14 cellular contexts compared by ENCODE assay signal in the genomic region with DNA sequence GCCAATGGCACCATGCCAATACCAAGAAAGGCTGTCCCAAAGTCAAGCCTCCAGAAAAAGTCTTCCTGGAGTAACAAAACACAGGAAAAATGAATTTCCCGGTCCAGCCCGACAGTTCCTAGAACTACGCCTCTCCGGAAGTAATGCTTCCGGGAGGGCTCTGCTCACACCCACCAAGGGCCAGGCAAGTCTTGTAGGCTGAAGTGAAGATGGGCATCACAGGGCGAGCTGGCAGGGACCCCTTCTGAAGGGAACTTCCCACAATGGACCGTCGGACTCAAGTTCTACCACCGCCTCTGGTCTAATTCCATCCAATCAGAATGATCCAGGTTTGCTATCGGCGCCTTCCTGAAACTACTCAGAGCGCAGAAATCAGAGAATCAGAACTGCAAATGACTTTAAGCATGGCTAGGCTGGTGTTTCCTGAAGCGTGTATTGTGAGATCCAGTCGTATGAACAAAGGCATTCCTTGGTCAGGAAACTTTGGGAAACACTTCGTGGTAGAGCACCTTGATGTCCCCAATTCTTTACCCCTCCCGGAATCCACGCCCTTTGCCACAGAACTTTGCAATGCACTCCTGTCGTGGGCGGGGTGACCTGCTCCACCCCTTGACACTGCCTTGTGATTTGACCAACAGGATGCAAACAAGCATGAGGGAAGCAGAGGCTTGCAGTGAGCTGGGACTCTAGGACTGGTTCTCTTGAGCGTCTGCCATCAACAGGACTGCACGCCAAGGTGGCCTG.
DNase-seq lines count a peak whose midpoint lies in the region; ATAC-seq and TF ChIP-seq lines count a peak whose summit lies in the region.
"Had no signal": no experiment of that assay in that cellular context is flagged by ENCODE, and none has a peak within 500 bp of the region (broad histone marks: within the 10 kb centered on the region; RNA-seq: fewer than 3 reads in every experiment).

No MANE protein-coding gene starts in this region.

- no peak overlapping the region for H3K4ac ChIP-seq in neuronal stem cell (ENCODE audit: low read length)

- intact Hi-C loops in mammary epithelial cell (cut with micrococcal nuclease), result no loop called here

- TF ChIP-seq CTCF in glutamatergic neuron (IDR thresholded peaks at IDR 0.05; ENCODE audit: partially characterized antibody, unreplicated experiment), result no peak
- no peak for TF ChIP-seq CTCF in mammary epithelial cell (conservative IDR thresholded peaks at IDR 0.05 in 1 of 2, IDR thresholded peaks at IDR 0.05 in 1 of 2; ENCODE audit: extremely low read depth in 1 of 2, insufficient read depth in 1 of 2, low read depth in 1 of 2, low read length in 2 of 2)

- no peaks in the 10 kb centered on the region for H3K36me3 ChIP-seq in CD8-positive, alpha-beta memory T cell (ENCODE audit: insufficient read depth, low read length)
- no peaks in the 10 kb centered on the region for H3K36me3 ChIP-seq in KOPT-K1 (ENCODE audit: insufficient read depth, low read length)
- no peaks in the 10 kb centered on the region for H3K36me3 ChIP-seq in neuronal stem cell (replicated peaks in 1 of 2; ENCODE audit: control insufficient read depth in 2 of 2, insufficient read depth in 2 of 2, low read length in 2 of 2)
- no peaks in the 10 kb centered on the region for H3K36me3 ChIP-seq in mammary epithelial cell (ENCODE audit: insufficient read depth, low read length)
- H3K36me3 ChIP-seq: esophagus muscularis mucosa, ovary, transverse colon had no signal

- H3K27me3 ChIP-seq in CD8-positive, alpha-beta memory T cell (ENCODE audit: insufficient read depth, low read length, poor library complexity, severe bottlenecking), result no peaks in the 10 kb centered on the region
- H3K27me3 ChIP-seq in neuronal stem cell (ENCODE audit: control insufficient read depth in 3 of 3, insufficient read depth in 3 of 3, low read depth in 1 of 3, low read length in 3 of 3), result no peaks in the 10 kb centered on the region
- H3K27me3 ChIP-seq in mammary epithelial cell (ENCODE audit: insufficient read depth, low read length), result no peaks in the 10 kb centered on the region
- H3K27me3 ChIP-seq: esophagus muscularis mucosa, ovary, transverse colon had no signal

- peaks cover 0 to 9% (median 0%) of the 10 kb centered on the region in 3 donors for H3K36me3 Mint-ChIP-seq in CD8-positive, alpha-beta memory T cell
- no peaks in the 10 kb centered on the region for H3K36me3 Mint-ChIP-seq in glutamatergic neuron (ENCODE audit: unreplicated experiment)

- no peak overlapping the region for H3K9ac ChIP-seq in neuronal stem cell (ENCODE audit: low read depth, low read length, poor library complexity)
- H3K9ac ChIP-seq in mammary epithelial cell (ENCODE audit: insufficient read depth, low read length), result no peak overlapping the region

- H3K9me3 ChIP-seq in CD8-positive, alpha-beta memory T cell (ENCODE audit: low read length), result peaks cover 5% of the 10 kb centered on the region
- H3K9me3 ChIP-seq in KOPT-K1 (ENCODE audit: insufficient read depth, low read length, poor library complexity, severe bottlenecking) (peaks cover 16% of the 10 kb centered on the region), neuronal stem cell (replicated peaks in 1 of 2; ENCODE audit: control insufficient read depth in 2 of 2, insufficient read depth in 1 of 2, low read depth in 1 of 2, low read length in 2 of 2) (peaks cover 4 to 9% of the 10 kb centered on the region in 2 donors), mammary epithelial cell (replicated peaks; ENCODE audit: insufficient read depth, low read length) (peaks cover 4% of the 10 kb centered on the region)
- H3K9me3 ChIP-seq: ovary, transverse colon had no signal

- in situ Hi-C loops in mammary epithelial cell (cut with MboI; ENCODE audit: low sequenced_read_pairs in 2 of 2), result no loop called here

- peak overlapping the region; percentile 32 for H3K4me3 ChIP-seq in CD8-positive, alpha-beta memory T cell (ENCODE audit: low read length)
- H3K4me3 ChIP-seq in neuronal stem cell (ENCODE audit: low read length in 2 of 2), result no peak overlapping the region
- no peak overlapping the region for H3K4me3 ChIP-seq in mammary epithelial cell (replicated peaks in 1 of 3; ENCODE audit: insufficient read depth in 1 of 3, low read depth in 2 of 3, low read length in 3 of 3)
- H3K4me3 ChIP-seq: esophagus muscularis mucosa, ovary, PC-9, SK-N-MC, transverse colon had no signal

- BruUV-seq in mammary epithelial cell (replicated peaks; lab: Mats Ljungman, UMichigan), result no TSS peak

- CTCF ChIA-PET in CD8-positive, alpha-beta memory T cell (lab: Charles Lee), result no interaction called here
- CTCF ChIA-PET in mammary epithelial cell (lab: Charles Lee; ENCODE audit: low non-redundant PET), result no interaction called here

- dilution Hi-C loops in mammary epithelial cell (cut with HindIII; ENCODE audit: low sequenced_read_pairs), result loop anchor here (5.0 kb wide), 1 partner anchor 57 kb away; no protein-coding TSS in a partner anchor

- H2BK5ac ChIP-seq in neuronal stem cell (ENCODE audit: low read length), result no peak overlapping the region

- H3K14ac ChIP-seq in neuronal stem cell (ENCODE audit: low read length), result no peak overlapping the region

- peaks cover 12% of the 10 kb centered on the region for H3K4me1 ChIP-seq in CD8-positive, alpha-beta memory T cell (ENCODE audit: insufficient read depth, low read length)
- H3K4me1 ChIP-seq in neuronal stem cell (ENCODE audit: control insufficient read depth in 2 of 2, insufficient read depth in 1 of 2, low read depth in 1 of 2, low read length in 2 of 2) (peaks cover 9 to 19% of the 10 kb centered on the region in 2 donors), mammary epithelial cell (ENCODE audit: insufficient read depth, low read length) (peaks cover 2% of the 10 kb centered on the region)
- H3K4me1 ChIP-seq: transverse colon had no signal

- POLR2A ChIA-PET in CD8-positive, alpha-beta memory T cell (lab: Charles Lee), result no interaction called here

- no peaks in the 10 kb centered on the region for H3K79me1 ChIP-seq in neuronal stem cell (ENCODE audit: low read depth, low read length)

- H2AK5ac ChIP-seq in neuronal stem cell (ENCODE audit: low read depth, low read length), result no peak overlapping the region

- H2BK12ac ChIP-seq in neuronal stem cell (ENCODE audit: low read length), result no peak overlapping the region

- H2AFZ ChIP-seq in neuronal stem cell (ENCODE audit: low read length) (no peak overlapping the region), mammary epithelial cell (ENCODE audit: low read depth, low read length) (no peak overlapping the region)
- H2AFZ ChIP-seq: PC-9 had no signal

- ATAC-seq in HG03520 (IDR thresholded peaks at IDR 0.05; ENCODE audit: unreplicated experiment) (no peak), HG03095 (IDR thresholded peaks at IDR 0.05; ENCODE audit: unreplicated experiment) (no peak)
- ATAC-seq: stimulated activated naive CD8-positive, alpha-beta T cell treated with anti-CD3 and anti-CD28 coated beads, Interleukin-15, Interleukin-2, amounts not matched to agents 100 U/mL and 50 U/mL, for 24 hours had no signal

- no peak overlapping the region for H3K27ac ChIP-seq in CD8-positive, alpha-beta memory T cell (ENCODE audit: low read depth, low read length)
- H3K27ac ChIP-seq in KOPT-K1 (ENCODE audit: low read depth, low read length, poor library complexity, severe bottlenecking), result peak overlapping the region; percentile 13
- H3K27ac ChIP-seq in neuronal stem cell (replicated peaks; ENCODE audit: low read length), result no peak overlapping the region
- H3K27ac ChIP-seq in mammary epithelial cell (ENCODE audit: insufficient read depth, low read depth, low read length), result no peak overlapping the region
- H3K27ac ChIP-seq: ovary, PC-9, SK-N-MC, transverse colon had no signal

- H3K4me2 ChIP-seq in neuronal stem cell (ENCODE audit: insufficient read depth, low read length, poor library complexity, severe bottlenecking) (no peak overlapping the region), mammary epithelial cell (ENCODE audit: insufficient read depth, low read depth, low read length) (no peak overlapping the region)
- H3K4me2 ChIP-seq: PC-9 had no signal

- H3K23ac ChIP-seq in neuronal stem cell (ENCODE audit: low read depth, low read length, poor library complexity), result no peak overlapping the region

- no peak for DNase-seq in CD8-positive, alpha-beta memory T cell
- DNase-seq in glutamatergic neuron (no peak), neuronal stem cell (ENCODE audit: low spot score) (no peak), mammary epithelial cell (no peak)
- DNase-seq: central memory CD4-positive, alpha-beta T cell; ovary; PC-9; transverse colon had no signal

- peaks cover 9 to 19% (median 9%) of the 10 kb centered on the region in 3 donors for H3K4me1 Mint-ChIP-seq in CD8-positive, alpha-beta memory T cell
- peaks cover 10% of the 10 kb centered on the region for H3K4me1 Mint-ChIP-seq in glutamatergic neuron (ENCODE audit: low read depth, unreplicated experiment)

- H2BK15ac ChIP-seq in neuronal stem cell (ENCODE audit: low read length), result no peak overlapping the region

- H3K4me3 Mint-ChIP-seq in CD8-positive, alpha-beta memory T cell, result peak overlapping the region in 2 of 7 donors; percentile 32 to 45
- H3K4me3 Mint-ChIP-seq in glutamatergic neuron (ENCODE audit: unreplicated experiment), result no peak overlapping the region

- H3K9me3 Mint-ChIP-seq in CD8-positive, alpha-beta memory T cell, result peaks cover 0 to 9% (median 4%) of the 10 kb centered on the region in 5 donors
- H3K9me3 Mint-ChIP-seq in glutamatergic neuron (ENCODE audit: unreplicated experiment), result peaks cover 3% of the 10 kb centered on the region

- no CpG with 5 or more reads among the region's 21 CpGs for WGBS in neuronal stem cell (ENCODE audit: extremely low coverage in 2 of 2, insufficient read length in 2 of 2, insufficient replicate concordance in 1 of 2), 2 donors
- WGBS in mammary epithelial cell (ENCODE audit: low coverage, missing lambda C conversion rate), result 88% methylated on average over 20 of the region's 21 CpGs

- no peak overlapping the region for H4K8ac ChIP-seq in neuronal stem cell (ENCODE audit: low read depth, low read length)

- H3K18ac ChIP-seq in neuronal stem cell (ENCODE audit: low read length), result peak overlapping the region; percentile 64

- no peak overlapping the region for H2BK120ac ChIP-seq in neuronal stem cell (ENCODE audit: low read depth, low read length)

- H3K27ac Mint-ChIP-seq in CD8-positive, alpha-beta memory T cell, result no peak overlapping the region
- H3K27ac Mint-ChIP-seq in glutamatergic neuron (ENCODE audit: unreplicated experiment), result peak overlapping the region; percentile 55

- no peaks in the 10 kb centered on the region for H3K79me2 ChIP-seq in mammary epithelial cell (ENCODE audit: insufficient read depth, low read length)

- no peak overlapping the region for H4K91ac ChIP-seq in neuronal stem cell (ENCODE audit: low read depth, low read length, poor library complexity)

- peaks cover 0 to 10% of the 10 kb centered on the region in 2 donors for H3K27me3 Mint-ChIP-seq in CD8-positive, alpha-beta memory T cell
- no peaks in the 10 kb centered on the region for H3K27me3 Mint-ChIP-seq in glutamatergic neuron (ENCODE audit: unreplicated experiment)

- H4K20me1 ChIP-seq in mammary epithelial cell (ENCODE audit: insufficient read depth, low read length), result no peaks in the 10 kb centered on the region
